Comparison of ENCODE assay signal across 1 cellular context in the genomic region with DNA sequence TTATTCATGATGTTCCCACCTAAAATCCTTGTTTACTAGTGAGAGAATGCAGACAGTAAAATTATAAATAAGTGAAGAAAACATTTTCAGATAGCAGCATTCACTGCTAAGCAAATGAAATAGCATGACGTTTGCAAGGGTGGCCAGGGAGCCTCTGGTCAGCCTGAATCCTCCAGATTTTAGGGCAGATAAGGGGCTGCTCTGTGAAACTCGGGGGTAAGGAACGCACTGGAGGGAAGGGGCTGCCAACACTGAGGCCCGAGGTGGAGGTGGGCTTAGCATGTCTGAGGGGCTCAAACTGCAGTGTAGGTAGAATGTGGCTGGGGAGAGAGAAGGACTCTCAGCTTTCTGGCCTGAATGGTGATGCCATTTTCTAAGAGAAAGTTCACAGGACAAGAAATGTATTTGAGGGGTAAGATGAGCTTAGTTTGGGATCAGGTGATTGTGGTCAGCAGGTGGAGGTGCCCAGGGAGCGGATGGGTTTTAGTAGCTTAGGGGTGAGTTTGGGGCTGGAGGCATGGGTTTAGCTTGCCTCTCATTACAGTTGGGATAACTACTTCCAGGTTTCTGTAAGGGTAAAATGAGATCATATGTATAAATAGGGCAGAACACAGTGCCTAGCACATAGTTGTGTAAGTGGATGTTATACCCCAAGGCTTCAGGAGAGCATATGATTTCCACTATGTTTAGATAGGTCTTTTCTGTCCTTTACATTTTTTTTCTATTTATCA.
TF ChIP-seq lines count a peak whose summit lies in the region.

No MANE protein-coding gene starts in this region.

TF ChIP-seq in GM23338, 12 proteins besides CTCF, POLR2A, EP300 and RAD21 (continued from another document):
- TF ChIP-seq NANOG (IDR thresholded peaks at IDR 0.05; ENCODE audit: borderline replicate concordance) = no peak
- no peak for TF ChIP-seq JUNB (IDR thresholded peaks at IDR 0.05; ENCODE audit: unreplicated experiment)
- TF ChIP-seq, protein P1, sequence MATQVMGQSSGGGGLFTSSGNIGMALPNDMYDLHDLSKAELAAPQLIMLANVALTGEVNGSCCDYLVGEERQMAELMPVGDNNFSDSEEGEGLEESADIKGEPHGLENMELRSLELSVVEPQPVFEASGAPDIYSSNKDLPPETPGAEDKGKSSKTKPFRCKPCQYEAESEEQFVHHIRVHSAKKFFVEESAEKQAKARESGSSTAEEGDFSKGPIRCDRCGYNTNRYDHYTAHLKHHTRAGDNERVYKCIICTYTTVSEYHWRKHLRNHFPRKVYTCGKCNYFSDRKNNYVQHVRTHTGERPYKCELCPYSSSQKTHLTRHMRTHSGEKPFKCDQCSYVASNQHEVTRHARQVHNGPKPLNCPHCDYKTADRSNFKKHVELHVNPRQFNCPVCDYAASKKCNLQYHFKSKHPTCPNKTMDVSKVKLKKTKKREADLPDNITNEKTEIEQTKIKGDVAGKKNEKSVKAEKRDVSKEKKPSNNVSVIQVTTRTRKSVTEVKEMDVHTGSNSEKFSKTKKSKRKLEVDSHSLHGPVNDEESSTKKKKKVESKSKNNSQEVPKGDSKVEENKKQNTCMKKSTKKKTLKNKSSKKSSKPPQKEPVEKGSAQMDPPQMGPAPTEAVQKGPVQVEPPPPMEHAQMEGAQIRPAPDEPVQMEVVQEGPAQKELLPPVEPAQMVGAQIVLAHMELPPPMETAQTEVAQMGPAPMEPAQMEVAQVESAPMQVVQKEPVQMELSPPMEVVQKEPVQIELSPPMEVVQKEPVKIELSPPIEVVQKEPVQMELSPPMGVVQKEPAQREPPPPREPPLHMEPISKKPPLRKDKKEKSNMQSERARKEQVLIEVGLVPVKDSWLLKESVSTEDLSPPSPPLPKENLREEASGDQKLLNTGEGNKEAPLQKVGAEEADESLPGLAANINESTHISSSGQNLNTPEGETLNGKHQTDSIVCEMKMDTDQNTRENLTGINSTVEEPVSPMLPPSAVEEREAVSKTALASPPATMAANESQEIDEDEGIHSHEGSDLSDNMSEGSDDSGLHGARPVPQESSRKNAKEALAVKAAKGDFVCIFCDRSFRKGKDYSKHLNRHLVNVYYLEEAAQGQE (IDR thresholded peaks at IDR 0.05; ENCODE audit: unreplicated experiment) = no peak
- TF ChIP-seq ZNF331 (CRISPR knock-in tag; IDR thresholded peaks at IDR 0.05; ENCODE audit: low read depth) = no peak
- no peak for TF ChIP-seq ZNF114 (CRISPR knock-in tag; IDR thresholded peaks at IDR 0.05)
- TF ChIP-seq, protein P2, sequence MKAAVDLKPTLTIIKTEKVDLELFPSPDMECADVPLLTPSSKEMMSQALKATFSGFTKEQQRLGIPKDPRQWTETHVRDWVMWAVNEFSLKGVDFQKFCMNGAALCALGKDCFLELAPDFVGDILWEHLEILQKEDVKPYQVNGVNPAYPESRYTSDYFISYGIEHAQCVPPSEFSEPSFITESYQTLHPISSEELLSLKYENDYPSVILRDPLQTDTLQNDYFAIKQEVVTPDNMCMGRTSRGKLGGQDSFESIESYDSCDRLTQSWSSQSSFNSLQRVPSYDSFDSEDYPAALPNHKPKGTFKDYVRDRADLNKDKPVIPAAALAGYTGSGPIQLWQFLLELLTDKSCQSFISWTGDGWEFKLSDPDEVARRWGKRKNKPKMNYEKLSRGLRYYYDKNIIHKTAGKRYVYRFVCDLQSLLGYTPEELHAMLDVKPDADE (IDR thresholded peaks at IDR 0.05) = no peak
